ENCODE assay signal across 20 cellular contexts in genomic region chr2:98234763-98235162, GRCh38.
DNase-seq lines count a peak whose midpoint lies in the region; TF ChIP-seq lines count a peak whose summit lies in the region.
"Had no signal": no experiment of that assay in that cellular context is flagged by ENCODE, and none has a peak within 500 bp of the region (broad histone marks: within the 10 kb centered on the region; RNA-seq: fewer than 3 reads in every experiment).

No MANE protein-coding gene starts in this region.

- H2BK15ac ChIP-seq in neuronal stem cell (ENCODE audit: low read length) = no peak overlapping the region

- no peak overlapping the region for H3K27ac ChIP-seq in neuronal stem cell (replicated peaks; ENCODE audit: low read length)
- H3K27ac ChIP-seq: RWPE1, SJCRH30 had no signal

- no peak overlapping the region for H2BK120ac ChIP-seq in neuronal stem cell (ENCODE audit: low read depth, low read length)

- H3K9ac ChIP-seq in neuronal stem cell (ENCODE audit: low read depth, low read length, poor library complexity) = no peak overlapping the region

- H3K4me3 ChIP-seq in neuronal stem cell (ENCODE audit: low read length in 2 of 2) = no peak overlapping the region
- H3K4me3 ChIP-seq: SJCRH30 had no signal

- no peak for TF ChIP-seq POLR2A in erythroblast (IDR thresholded peaks at IDR 0.05; ENCODE audit: low read length)

- H3K4me2 ChIP-seq in neuronal stem cell (ENCODE audit: insufficient read depth, low read length, poor library complexity, severe bottlenecking) = no peak overlapping the region

- peak in 1 of 2 experiments; percentile 15 for TF ChIP-seq CTCF in brain (conservative IDR thresholded peaks at IDR 0.05)

- no peak overlapping the region for H2BK12ac ChIP-seq in neuronal stem cell (ENCODE audit: low read length)

- H4K8ac ChIP-seq in neuronal stem cell (ENCODE audit: low read depth, low read length) = no peak overlapping the region

- H4K91ac ChIP-seq in neuronal stem cell (ENCODE audit: low read depth, low read length, poor library complexity) = no peak overlapping the region

- H3K4ac ChIP-seq in neuronal stem cell (ENCODE audit: low read length) = no peak overlapping the region

- peak overlapping the region; percentile 42 for H2AFZ ChIP-seq in neuronal stem cell (ENCODE audit: low read length)

- no peaks in the 10 kb centered on the region for H3K4me1 ChIP-seq in neuronal stem cell (ENCODE audit: control insufficient read depth in 2 of 2, insufficient read depth in 1 of 2, low read depth in 1 of 2, low read length in 2 of 2)
- H3K4me1 ChIP-seq: BE2C, SJCRH30 had no signal

- H3K9me3 Mint-ChIP-seq in brain = peaks cover 0 to 2% (median 2%) of the 10 kb centered on the region in 5 experiments
- H3K9me3 Mint-ChIP-seq: CD4-positive, alpha-beta T cell; H9 had no signal

- H2AK5ac ChIP-seq in neuronal stem cell (ENCODE audit: low read depth, low read length) = no peak overlapping the region

- no peaks in the 10 kb centered on the region for H3K27me3 ChIP-seq in neuronal stem cell (ENCODE audit: control insufficient read depth in 3 of 3, insufficient read depth in 3 of 3, low read depth in 1 of 3, low read length in 3 of 3)
- H3K27me3 ChIP-seq: BE2C had no signal

- no peaks in the 10 kb centered on the region for H3K36me3 ChIP-seq in neuronal stem cell (replicated peaks in 1 of 2; ENCODE audit: control insufficient read depth in 2 of 2, insufficient read depth in 2 of 2, low read length in 2 of 2)
- H3K36me3 ChIP-seq: BE2C, SJCRH30 had no signal

- no peaks in the 10 kb centered on the region for H3K79me1 ChIP-seq in neuronal stem cell (ENCODE audit: low read depth, low read length)

- H3K4me1 Mint-ChIP-seq in brain = peaks cover 24% of the 10 kb centered on the region
- H3K4me1 Mint-ChIP-seq: H9 had no signal

- no peak overlapping the region for H3K23ac ChIP-seq in neuronal stem cell (ENCODE audit: low read depth, low read length, poor library complexity)

- no CpG with 5 or more reads among the region's 2 CpGs for WGBS in neuronal stem cell (ENCODE audit: extremely low coverage in 2 of 2, insufficient read length in 2 of 2, insufficient replicate concordance in 1 of 2), 2 donors

- DNase-seq in NCI-H526 (lab: John Stamatoyannopoulos, UW) (peak; percentile 8 to 34), NCI-H526 treated with DMSO at 0.1 percent for 48 hours (lab: John Stamatoyannopoulos, UW) (no peak), LHCN-M2 (ENCODE audit: low read depth) (peak; percentile 2), neuronal stem cell (ENCODE audit: low spot score) (no peak), erythroblast (lab: John Stamatoyannopoulos, UW) (no peak), COLO829 (ENCODE audit: low spot score) (no peak)
- no peak for DNase-seq in stimulated activated CD4-positive, alpha-beta T cell treated with anti-CD3 and anti-CD28 coated beads, Interleukin-1b, Interleukin-23, amount 100 ng/mL, for 48 hours
- DNase-seq: 8988T; BE2C; Calu3; CD4-positive, alpha-beta T cell; DMS79; H9; NCI-H1048; NCI-H146; NCI-H2081 treated with DMSO at 0.1 percent for 48 hours; PC-3; SJCRH30 had no signal

- no peaks in the 10 kb centered on the region for H3K36me3 Mint-ChIP-seq in brain

- H3K9me3 ChIP-seq in neuronal stem cell (replicated peaks in 1 of 2; ENCODE audit: control insufficient read depth in 2 of 2, insufficient read depth in 1 of 2, low read depth in 1 of 2, low read length in 2 of 2) = no peaks in the 10 kb centered on the region
- H3K9me3 ChIP-seq: BE2C had no signal

- no peak overlapping the region for H3K14ac ChIP-seq in neuronal stem cell (ENCODE audit: low read length)

- H3K27me3 Mint-ChIP-seq in brain = no peaks in the 10 kb centered on the region

- H3K18ac ChIP-seq in neuronal stem cell (ENCODE audit: low read length) = no peak overlapping the region

- no peak overlapping the region for H2BK5ac ChIP-seq in neuronal stem cell (ENCODE audit: low read length)

- no peak overlapping the region for H3K4me3 Mint-ChIP-seq in brain
- H3K4me3 Mint-ChIP-seq: CD4-positive, alpha-beta T cell; H9 had no signal

- H3K27ac Mint-ChIP-seq in brain = peak overlapping the region in 3 of 5 experiments; percentile 58 to 90 (median 80)
- H3K27ac Mint-ChIP-seq: CD4-positive, alpha-beta T cell; H9 had no signal

Comparison
In these comparisons a context has a peak if more than half of its experiments do, and no peak if none do; other contexts are left out.
1. DNase-seq: peak in NCI-H526 (2 of 2) and LHCN-M2 (single experiment); none in NCI-H526 treated with DMSO at 0.1 percent for 48 hours (single experiment), neuronal stem cell (single experiment), erythroblast (0 of 2), COLO829 (single experiment) and stimulated activated CD4-positive, alpha-beta T cell treated with anti-CD3 and anti-CD28 coated beads, Interleukin-1b, Interleukin-23, amount 100 ng/mL, for 48 hours (single experiment).